ENCODE assay signal across 8 cellular contexts in the genomic region with DNA sequence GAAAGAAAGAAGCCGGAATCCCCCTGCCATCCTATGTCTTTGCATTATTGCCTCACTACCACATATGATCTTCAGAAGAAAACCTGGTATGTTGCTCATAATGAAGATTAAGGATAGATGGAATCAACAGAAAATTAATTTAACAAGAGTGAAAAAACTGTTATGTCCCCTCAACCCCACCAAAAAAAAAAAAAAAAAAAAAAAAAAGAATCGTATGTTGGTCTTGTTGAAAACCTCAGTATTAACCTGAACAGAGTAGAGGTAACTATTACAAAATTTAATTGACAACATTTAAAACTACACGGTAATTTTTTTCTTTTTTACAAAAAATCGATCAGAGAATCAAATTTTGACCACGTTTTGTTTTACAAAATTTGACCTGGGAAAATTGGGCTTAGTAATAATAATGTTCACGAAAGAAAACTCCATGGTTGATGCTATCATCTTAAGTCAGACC. TPM values are rescaled to one million over a fixed set of nuclear protein-coding genes. Genes with fewer than 3 reads are reported as not detected.
DNase-seq lines count a peak whose midpoint lies in the region; ATAC-seq and TF ChIP-seq lines count a peak whose summit lies in the region.

No MANE protein-coding gene starts in this region.

- peaks cover 22% of the 10 kb centered on the region for H3K4me1 ChIP-seq in Loucy (ENCODE audit: insufficient read depth, low read length, poor library complexity, severe bottlenecking)

- DNase-seq in AG09309 (ENCODE audit: low read depth) (no peak), natural killer cell (no peak), erythroblast (lab: John Stamatoyannopoulos, UW) (no peak), inferior parietal cortex (ENCODE audit: extremely low spot score) (no peak)

- H3K27me3 Mint-ChIP-seq in dendritic cell treated with granulocyte-macrophage colony-stimulating factor and Interleukin-4, amounts not matched to agents 40 ng/mL and 50 ng/mL, for 4 days, result no peaks in the 10 kb centered on the region
- no peaks in the 10 kb centered on the region for H3K27me3 Mint-ChIP-seq in natural killer cell (ENCODE audit: low read depth in 2 of 2)

- TF ChIP-seq POLR2A in erythroblast (IDR thresholded peaks at IDR 0.05; ENCODE audit: low read length), result no peak

- peaks cover 42% of the 10 kb centered on the region for H3K79me2 ChIP-seq in Loucy (ENCODE audit: insufficient read depth, low read length)

- peak overlapping the region; percentile 100 for H3K9ac ChIP-seq in Loucy (ENCODE audit: low read depth, low read length, poor library complexity, severe bottlenecking)

- H3K9me3 ChIP-seq in Loucy (ENCODE audit: insufficient read depth, low read depth, low read length), result no peaks in the 10 kb centered on the region

- peaks cover 24% of the 10 kb centered on the region for H3K4me1 Mint-ChIP-seq in dendritic cell treated with granulocyte-macrophage colony-stimulating factor and Interleukin-4, amounts not matched to agents 40 ng/mL and 50 ng/mL, for 4 days (ENCODE audit: low read depth)
- peaks cover 36 to 40% of the 10 kb centered on the region in 2 donors for H3K4me1 Mint-ChIP-seq in natural killer cell

- peaks cover 47% of the 10 kb centered on the region for H3K36me3 Mint-ChIP-seq in dendritic cell treated with granulocyte-macrophage colony-stimulating factor and Interleukin-4, amounts not matched to agents 40 ng/mL and 50 ng/mL, for 4 days (ENCODE audit: low read depth)
- H3K36me3 Mint-ChIP-seq in natural killer cell, result no peaks in the 10 kb centered on the region

- peaks cover 30% of the 10 kb centered on the region for H4K20me1 ChIP-seq in Loucy (ENCODE audit: insufficient read depth, low read length, poor library complexity, severe bottlenecking)

- H2AFZ ChIP-seq in Loucy (ENCODE audit: low read length), result peak overlapping the region; percentile 89

- no peaks in the 10 kb centered on the region for H3K9me3 Mint-ChIP-seq in dendritic cell treated with granulocyte-macrophage colony-stimulating factor and Interleukin-4, amounts not matched to agents 40 ng/mL and 50 ng/mL, for 4 days
- H3K9me3 Mint-ChIP-seq in natural killer cell, result no peaks in the 10 kb centered on the region

- H3K4me2 ChIP-seq in Loucy (ENCODE audit: low read depth, low read length, poor library complexity, severe bottlenecking), result peak overlapping the region; percentile 93

- H3K27ac Mint-ChIP-seq in dendritic cell treated with granulocyte-macrophage colony-stimulating factor and Interleukin-4, amounts not matched to agents 40 ng/mL and 50 ng/mL, for 4 days, result peak overlapping the region; percentile 99
- peak overlapping the region; percentile 99 for H3K27ac Mint-ChIP-seq in natural killer cell

- peak overlapping the region; percentile 94 for H3K4me3 Mint-ChIP-seq in dendritic cell treated with granulocyte-macrophage colony-stimulating factor and Interleukin-4, amounts not matched to agents 40 ng/mL and 50 ng/mL, for 4 days
- H3K4me3 Mint-ChIP-seq in natural killer cell, result peak overlapping the region; percentile 99

- no peak for ATAC-seq in natural killer cell
- ATAC-seq in HG03571 (IDR thresholded peaks at IDR 0.05; ENCODE audit: unreplicated experiment), result no peak
- no peak for ATAC-seq in GM21367 (IDR thresholded peaks at IDR 0.05; ENCODE audit: unreplicated experiment)

- H3F3A ChIP-seq in Loucy (ENCODE audit: low read depth), result no peaks in the 10 kb centered on the region

- intact Hi-C loops in dendritic cell treated with granulocyte-macrophage colony-stimulating factor and Interleukin-4, amounts not matched to agents 40 ng/mL and 50 ng/mL, for 4 days (cut with micrococcal nuclease), result no loop called here
- intact Hi-C loops in natural killer cell (cut with micrococcal nuclease), result loop anchor here (5.0 kb wide), 1 partner anchor 35 kb away; no protein-coding TSS in a partner anchor

- peaks cover 23% of the 10 kb centered on the region for H3K36me3 ChIP-seq in Loucy (ENCODE audit: insufficient read depth, low read length)

- H3K9me2 ChIP-seq in Loucy (replicated peaks; ENCODE audit: low read depth, low read length), result no peaks in the 10 kb centered on the region

- TF ChIP-seq CTCF in AG09309 (IDR thresholded peaks at IDR 0.05; ENCODE audit: control insufficient read depth, insufficient read depth, low read depth, low read length, missing control alignments), result no peak
- no peak for TF ChIP-seq CTCF in Loucy (conservative IDR thresholded peaks at IDR 0.05; ENCODE audit: low read length)
- no peak for TF ChIP-seq CTCF in natural killer cell (IDR thresholded peaks at IDR 0.05)

- H3K4me3 ChIP-seq in AG09309 (ENCODE audit: control insufficient read depth, low read depth, low read length) (peak overlapping the region; percentile 91), Loucy (ENCODE audit: low read length, poor library complexity, severe bottlenecking) (peak overlapping the region; percentile 91)

- H3K27me3 ChIP-seq in Loucy (ENCODE audit: insufficient read depth, low read length, poor library complexity, severe bottlenecking), result peaks cover 16% of the 10 kb centered on the region

RNA-seq across cellular contexts. Expression of gene CSNK1A1, which starts 0.8 kb away (rescaled TPM):
- 100 to 1,000 TPM; 183 to 209 (median 206) TPM for total RNA-seq in natural killer cell

RNA-seq across cellular contexts. Expression of gene ARHGEF37, which starts 29.2 kb away (rescaled TPM):
- total RNA-seq in natural killer cell, result 1 to 10 TPM in 1 of 3 donors, under 1 TPM in 1, not detected in 1; 0.61 to 2.6 TPM
